19 cellular contexts compared by ENCODE assay signal in the genomic region with DNA sequence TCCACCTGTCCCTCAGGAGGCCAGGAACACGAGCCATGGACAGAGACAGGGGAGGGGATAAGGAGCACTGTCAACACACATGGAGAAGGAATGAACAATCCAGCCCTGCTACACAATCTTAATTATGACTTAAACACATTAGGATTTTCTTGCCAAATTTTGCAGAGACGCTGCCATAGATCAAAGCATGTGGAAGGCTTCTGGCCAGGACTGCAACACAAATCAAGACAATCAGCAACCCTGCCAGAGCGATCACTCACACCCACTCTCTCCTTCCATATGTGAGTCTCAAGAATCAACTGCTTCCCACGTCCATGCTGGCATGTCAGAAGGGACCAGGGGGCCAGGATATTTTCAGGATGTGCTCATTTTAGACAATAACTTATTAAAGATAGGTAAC.
DNase-seq lines count a peak whose midpoint lies in the region; ATAC-seq and TF ChIP-seq lines count a peak whose summit lies in the region.
"Had no signal": no experiment of that assay in that cellular context is flagged by ENCODE, and none has a peak within 500 bp of the region (broad histone marks: within the 10 kb centered on the region; RNA-seq: fewer than 3 reads in every experiment).

No MANE protein-coding gene starts in this region.

- DNase-seq in right cardiac atrium (no peak), heart right ventricle (no peak), fibroblast of the aortic adventitia (ENCODE audit: low read depth) (peak; percentile 50), neural progenitor cell (ENCODE audit: low spot score) (no peak), erythroblast (lab: John Stamatoyannopoulos, UW) (no peak), kidney tubule cell (ENCODE audit: low spot score) (no peak)
- DNase-seq in activated CD4-positive, alpha-beta T cell treated with anti-CD3 and anti-CD28 coated beads, Interleukin-2, amount 10 ng/mL, durations not matched to agents 7 days and 5 days, result no peak
- DNase-seq: Caco-2; CD4-positive, alpha-beta T cell; DMS53; H9; Karpas-422; NCI-H1048; NCI-H1436; NCI-H1930; NCI-H226; SHP77 had no signal

- H3K27ac ChIP-seq in right cardiac atrium (ENCODE audit: low read length) (no peak overlapping the region), heart right ventricle (no peak overlapping the region), neural progenitor cell (no peak overlapping the region)
- H3K27ac ChIP-seq: HL-60 had no signal

- H3K27me3 Mint-ChIP-seq in neural progenitor cell (ENCODE audit: insufficient read depth, low read depth), result peaks cover 2% of the 10 kb centered on the region
- peaks cover 39% of the 10 kb centered on the region for H3K27me3 Mint-ChIP-seq in activated CD4-positive, alpha-beta T cell treated with anti-CD3 and anti-CD28 coated beads, Interleukin-2, amount 10 ng/mL, durations not matched to agents 7 days and 5 days

- H3K4me1 Mint-ChIP-seq in neural progenitor cell, result peaks cover 34% of the 10 kb centered on the region
- H3K4me1 Mint-ChIP-seq in activated CD4-positive, alpha-beta T cell treated with anti-CD3 and anti-CD28 coated beads, Interleukin-2, amount 10 ng/mL, durations not matched to agents 7 days and 5 days, result no peaks in the 10 kb centered on the region

- CTCF ChIA-PET in activated CD4-positive, alpha-beta T cell treated with anti-CD3 and anti-CD28 coated beads, Interleukin-2, amount 10 ng/mL, durations not matched to agents 7 days and 5 days (lab: Charles Lee), result no interaction called here

- H3K27me3 ChIP-seq in right cardiac atrium (ENCODE audit: control insufficient read depth, insufficient read depth), result no peaks in the 10 kb centered on the region
- H3K27me3 ChIP-seq in heart right ventricle, result peaks cover 0 to 13% (median 0%) of the 10 kb centered on the region in 7 donors
- H3K27me3 ChIP-seq in neural progenitor cell, result no peaks in the 10 kb centered on the region

- H3K27ac Mint-ChIP-seq in neural progenitor cell, result peak overlapping the region; percentile 27
- H3K27ac Mint-ChIP-seq in activated CD4-positive, alpha-beta T cell treated with anti-CD3 and anti-CD28 coated beads, Interleukin-2, amount 10 ng/mL, durations not matched to agents 7 days and 5 days, result no peak overlapping the region
- H3K27ac Mint-ChIP-seq: CD4-positive, alpha-beta T cell; H9 had no signal

- POLR2A ChIA-PET in activated CD4-positive, alpha-beta T cell treated with anti-CD3 and anti-CD28 coated beads, Interleukin-2, amount 10 ng/mL, durations not matched to agents 7 days and 5 days (lab: Charles Lee), result no interaction called here

- 27% methylated on average over 4 of the region's 4 CpGs for WGBS in right cardiac atrium
- 49 to 52% methylated on average over 4 of the region's 4 CpGs for WGBS in heart right ventricle, 2 donors

- H3K9ac ChIP-seq in neural progenitor cell, result no peak overlapping the region

- H3K36me3 ChIP-seq in heart right ventricle, result no peaks in the 10 kb centered on the region
- no peaks in the 10 kb centered on the region for H3K36me3 ChIP-seq in neural progenitor cell

- intact Hi-C loops in right cardiac atrium (cut with DNase I) (no loop called here), heart right ventricle (cut with DNase I) (no loop called here)

- H3K79me2 ChIP-seq in neural progenitor cell (ENCODE audit: low read depth), result peaks cover 77% of the 10 kb centered on the region

- no peaks in the 10 kb centered on the region for H3K9me3 ChIP-seq in right cardiac atrium (ENCODE audit: control insufficient read depth, low read length)
- H3K9me3 ChIP-seq in heart right ventricle, result no peaks in the 10 kb centered on the region
- no peaks in the 10 kb centered on the region for H3K9me3 ChIP-seq in neural progenitor cell (ENCODE audit: low read depth)
- H3K9me3 ChIP-seq: Caco-2 had no signal

- H3K4me3 ChIP-seq in right cardiac atrium (ENCODE audit: low read length), result no peak overlapping the region
- H3K4me3 ChIP-seq in heart right ventricle, result no peak overlapping the region
- H3K4me3 ChIP-seq in fibroblast of the aortic adventitia (ENCODE audit: low read depth, low read length), result no peak overlapping the region
- H3K4me3 ChIP-seq in neural progenitor cell, result no peak overlapping the region

- H3F3A ChIP-seq in neural progenitor cell (ENCODE audit: low read depth), result peaks cover 15% of the 10 kb centered on the region

- peak overlapping the region; percentile 56 for H3K4me2 ChIP-seq in neural progenitor cell

- peak; percentile 29 to 34 for ATAC-seq in right cardiac atrium
- no peak for ATAC-seq in heart right ventricle
- ATAC-seq in GM18502 (IDR thresholded peaks at IDR 0.05; ENCODE audit: poor library complexity, unreplicated experiment), result no peak

- no peak overlapping the region for H2AFZ ChIP-seq in neural progenitor cell (replicated peaks)

- peaks cover 55% of the 10 kb centered on the region for H4K20me1 ChIP-seq in neural progenitor cell (ENCODE audit: low read depth)

- TF ChIP-seq CTCF in heart right ventricle (IDR thresholded peaks at IDR 0.05) (no peak), fibroblast of the aortic adventitia (IDR thresholded peaks at IDR 0.05; ENCODE audit: insufficient read depth, low read length) (no peak), neural progenitor cell (IDR thresholded peaks at IDR 0.05) (no peak)

- TF ChIP-seq POLR2A in erythroblast (IDR thresholded peaks at IDR 0.05; ENCODE audit: low read length), result no peak

- H3K9me3 Mint-ChIP-seq in neural progenitor cell, result peaks cover 12% of the 10 kb centered on the region
- H3K9me3 Mint-ChIP-seq in activated CD4-positive, alpha-beta T cell treated with anti-CD3 and anti-CD28 coated beads, Interleukin-2, amount 10 ng/mL, durations not matched to agents 7 days and 5 days, result no peaks in the 10 kb centered on the region
- H3K9me3 Mint-ChIP-seq: CD4-positive, alpha-beta T cell had no signal

- H3K4me3 Mint-ChIP-seq in neural progenitor cell, result no peak overlapping the region
- no peak overlapping the region for H3K4me3 Mint-ChIP-seq in activated CD4-positive, alpha-beta T cell treated with anti-CD3 and anti-CD28 coated beads, Interleukin-2, amount 10 ng/mL, durations not matched to agents 7 days and 5 days
- H3K4me3 Mint-ChIP-seq: CD4-positive, alpha-beta T cell; H9 had no signal

- H3K4me1 ChIP-seq in right cardiac atrium (ENCODE audit: control insufficient read depth, insufficient read depth, low read length) (no peaks in the 10 kb centered on the region), heart right ventricle (no peaks in the 10 kb centered on the region), neural progenitor cell (peaks cover 25% of the 10 kb centered on the region)
- H3K4me1 ChIP-seq: Caco-2 had no signal

- H3K36me3 Mint-ChIP-seq in neural progenitor cell, result peaks cover 18% of the 10 kb centered on the region
- H3K36me3 Mint-ChIP-seq in activated CD4-positive, alpha-beta T cell treated with anti-CD3 and anti-CD28 coated beads, Interleukin-2, amount 10 ng/mL, durations not matched to agents 7 days and 5 days (ENCODE audit: low read depth), result no peaks in the 10 kb centered on the region

Comparison
In these comparisons a context has a peak if more than half of its experiments do, and no peak if none do; other contexts are left out.
1. ATAC-seq: peak in right cardiac atrium (2 of 2); none in heart right ventricle (0 of 8) and GM18502 (single experiment).